ENCODE assay signal across 10 cellular contexts in genomic region chr1:163068716-163069115, GRCh38. TPM values are rescaled to one million over a fixed set of nuclear protein-coding genes. Genes with fewer than 3 reads are reported as not detected.
DNase-seq lines count a peak whose midpoint lies in the region; ATAC-seq, FAIRE-seq and TF ChIP-seq lines count a peak whose summit lies in the region.
"Had no signal": no experiment of that assay in that cellular context is flagged by ENCODE, and none has a peak within 500 bp of the region (broad histone marks: within the 10 kb centered on the region; RNA-seq: fewer than 3 reads in every experiment).

No MANE protein-coding gene starts in this region.

- intact Hi-C loops in Right ventricle myocardium superior (cut with DNase I): loop anchor here (10.0 kb wide), 1 partner anchor 214 kb away; no protein-coding TSS in a partner anchor
- intact Hi-C loops in pancreas (cut with DNase I): no loop called here

- peak overlapping the region; percentile 4 to 82 (median 44); a peak in 21 of 22 replicates for H3K4me2 ChIP-seq in BLaER1 treated with 17β-estradiol and CSF1 and Interleukin-3, amounts not matched to agents 10 nM and 100 nM

- no peaks in the 10 kb centered on the region for H3K36me3 Mint-ChIP-seq in stimulated activated naive B cell treated with anti-CD40 and anti-IgM and Interleukin-4, amounts not matched to agents 10 μg/mL and 1 μg/mL and 100 μg/mL, for 72 hours

- H3K4me3 ChIP-seq in BLaER1 treated with 17β-estradiol and CSF1 and Interleukin-3, amounts not matched to agents 10 nM and 100 nM: peak overlapping the region in 9 of 10 experiments; percentile 8 to 55 (median 30); a peak in 9 of 20 replicates
- no peak overlapping the region for H3K4me3 ChIP-seq in pancreas

- WGBS in pancreas, 2 donors: 3 to 13% methylated on average over 5 of the region's 5 CpGs

- no peaks in the 10 kb centered on the region for H4K20me1 ChIP-seq in BLaER1 treated with 17β-estradiol and CSF1 and Interleukin-3, amounts not matched to agents 10 nM and 100 nM

- H3K36me3 ChIP-seq in BLaER1 treated with 17β-estradiol and CSF1 and Interleukin-3, amounts not matched to agents 10 nM and 100 nM: no peaks in the 10 kb centered on the region
- no peaks in the 10 kb centered on the region for H3K36me3 ChIP-seq in pancreas

- peak overlapping the region in 1 of 11 experiments; percentile 17; a peak in 2 of 22 replicates for H3K9ac ChIP-seq in BLaER1 treated with 17β-estradiol and CSF1 and Interleukin-3, amounts not matched to agents 10 nM and 100 nM

- peak overlapping the region in 1 of 11 experiments; percentile 48; a peak in 1 of 22 replicates for H3K27ac ChIP-seq in BLaER1 treated with 17β-estradiol and CSF1 and Interleukin-3, amounts not matched to agents 10 nM and 100 nM
- peak overlapping the region; percentile 67 for H3K27ac ChIP-seq in VCaP
- H3K27ac ChIP-seq in pancreas: no peak overlapping the region

- H3K4me1 Mint-ChIP-seq in stimulated activated naive B cell treated with anti-CD40 and anti-IgM and Interleukin-4, amounts not matched to agents 10 μg/mL and 1 μg/mL and 100 μg/mL, for 72 hours: peaks cover 0 to 3% of the 10 kb centered on the region in 2 donors

- ATAC-seq in Right ventricle myocardium superior (ENCODE audit: poor library complexity) (peak; percentile 35), pancreas (peak in 3 of 4 donors; percentile 40 to 58 (median 52)), HG02840 (IDR thresholded peaks at IDR 0.05; ENCODE audit: low FRiP score, unreplicated experiment) (no peak), HG03565 (IDR thresholded peaks at IDR 0.05; ENCODE audit: unreplicated experiment) (no peak)
- no peak for ATAC-seq in stimulated activated naive B cell treated with anti-CD40 and anti-IgM and Interleukin-4, amounts not matched to agents 10 μg/mL and 1 μg/mL and 100 μg/mL, for 72 hours (replicated peaks)

- H3K27me3 Mint-ChIP-seq in stimulated activated naive B cell treated with anti-CD40 and anti-IgM and Interleukin-4, amounts not matched to agents 10 μg/mL and 1 μg/mL and 100 μg/mL, for 72 hours: peaks cover 15 to 35% of the 10 kb centered on the region in 2 donors

- no peak overlapping the region for H3K4me3 Mint-ChIP-seq in stimulated activated naive B cell treated with anti-CD40 and anti-IgM and Interleukin-4, amounts not matched to agents 10 μg/mL and 1 μg/mL and 100 μg/mL, for 72 hours

- no peak for DNase-seq in Right ventricle myocardium superior
- DNase-seq in pancreas: no peak
- DNase-seq in stimulated activated CD4-positive, alpha-beta T cell treated with anti-CD3 and anti-CD28 coated beads, Interleukin-4, amount 100 ng/mL, for 1 hour: no peak
- DNase-seq in stimulated activated naive B cell treated with anti-CD40 and anti-IgM and Interleukin-4, amounts not matched to agents 10 μg/mL and 1 μg/mL and 100 μg/mL, for 72 hours: no peak

- H3K9me3 ChIP-seq in BLaER1 treated with 17β-estradiol and CSF1 and Interleukin-3, amounts not matched to agents 10 nM and 100 nM (replicated peaks in 1 of 11): no peaks in the 10 kb centered on the region
- H3K9me3 ChIP-seq in pancreas: no peaks in the 10 kb centered on the region

- peaks cover 0 to 15% (median 8%) of the 10 kb centered on the region in 11 experiments; a peak in 12 of 22 replicates for H3K27me3 ChIP-seq in BLaER1 treated with 17β-estradiol and CSF1 and Interleukin-3, amounts not matched to agents 10 nM and 100 nM
- peaks cover 0 to 5% (median 0%) of the 10 kb centered on the region in 4 donors for H3K27me3 ChIP-seq in pancreas

- TF ChIP-seq CTCF in VCaP (conservative IDR thresholded peaks at IDR 0.05) (no peak), pancreas (IDR thresholded peaks at IDR 0.05) (no peak)

- H3K9me3 Mint-ChIP-seq in stimulated activated naive B cell treated with anti-CD40 and anti-IgM and Interleukin-4, amounts not matched to agents 10 μg/mL and 1 μg/mL and 100 μg/mL, for 72 hours: no peaks in the 10 kb centered on the region

- no peak overlapping the region for H3K27ac Mint-ChIP-seq in stimulated activated naive B cell treated with anti-CD40 and anti-IgM and Interleukin-4, amounts not matched to agents 10 μg/mL and 1 μg/mL and 100 μg/mL, for 72 hours

- no peak for FAIRE-seq in pancreas (lab: Jason Lieb, UNC)

- H3K4me1 ChIP-seq in BLaER1 treated with 17β-estradiol and CSF1 and Interleukin-3, amounts not matched to agents 10 nM and 100 nM: 0 out of 20 replicates have a peak, but pooled peaks cover 0 to 9% (median 0%) of the 10 kb centered on the region in 10 experiments
- no peaks in the 10 kb centered on the region for H3K4me1 ChIP-seq in pancreas

RNA-seq across cellular contexts. Expression of gene RGS4, which starts 0.4 kb away (rescaled TPM):
- total RNA-seq in Right ventricle myocardium superior: 0.78 TPM
- total RNA-seq in pancreas: 10 to 100 TPM in 1 of 6 donors, 1 to 10 TPM in 4, under 1 TPM in 1; 0.46 to 10.4 (median 2.7) TPM
- polyA plus RNA-seq in pancreas: 10 to 100 TPM in 1 of 2 donors, 1 to 10 TPM in 1; 1.7 to 15.0 TPM
- total RNA-seq: activated CD8-positive, alpha-beta memory T cell treated with anti-CD3 and anti-CD28 coated beads for 36 hours; mononuclear cell had no signal

Comparison
In these comparisons a context has a peak if more than half of its experiments do, and no peak if none do; other contexts are left out.
1. H3K4me3 ChIP-seq: peak in BLaER1 treated with 17β-estradiol and CSF1 and Interleukin-3, amounts not matched to agents 10 nM and 100 nM (9 of 10); none in pancreas (0 of 4).
2. ATAC-seq: peak in Right ventricle myocardium superior (single experiment) and pancreas (3 of 4); none in HG02840 (single experiment), stimulated activated naive B cell treated with anti-CD40 and anti-IgM and Interleukin-4, amounts not matched to agents 10 μg/mL and 1 μg/mL and 100 μg/mL, for 72 hours (0 of 2) and HG03565 (single experiment).